12 cellular contexts compared by ENCODE assay signal in the genomic region with DNA sequence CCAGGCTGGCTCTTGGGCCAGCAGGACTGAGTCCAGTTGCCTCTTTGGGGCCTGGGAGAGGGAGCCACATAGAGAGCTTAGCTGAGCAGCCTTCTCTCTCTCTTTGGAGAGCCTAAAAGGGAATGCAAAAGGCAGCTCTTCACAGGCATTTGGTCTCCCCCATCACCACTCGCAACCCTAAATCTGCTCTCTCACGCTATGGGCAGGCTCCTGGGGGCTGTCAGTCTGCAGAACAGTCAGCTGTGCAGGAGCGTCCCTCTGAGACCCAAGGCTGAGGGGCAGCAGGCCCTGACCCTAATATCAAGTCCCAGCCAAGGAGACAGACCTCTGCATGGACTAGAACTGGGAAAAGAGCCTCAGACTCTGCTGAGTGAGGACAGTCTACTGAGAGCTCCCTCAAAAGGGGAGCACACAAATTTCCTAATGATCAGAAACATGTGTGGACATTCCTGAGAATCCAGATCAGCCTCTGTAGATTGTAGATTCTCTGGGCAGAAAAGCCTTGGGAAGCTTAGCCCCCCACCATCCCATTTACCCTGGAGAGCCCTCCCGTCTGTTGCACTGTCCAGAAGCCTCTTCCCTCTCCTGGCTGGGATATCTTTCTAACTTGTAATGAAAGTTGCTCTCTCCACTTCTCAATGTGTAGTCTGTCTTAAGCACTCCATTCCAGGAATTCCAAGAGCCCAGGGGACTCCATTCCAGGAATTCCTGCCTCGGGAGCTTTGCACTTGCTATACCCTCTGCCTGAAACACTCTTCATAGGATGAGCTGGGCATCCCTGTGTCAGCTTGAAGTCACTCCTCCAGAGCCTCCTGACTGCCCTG.
A peak's percentile ranks its signal among the peaks of the same experiment; 100 is the strongest.
DNase-seq lines count a peak whose midpoint lies in the region; ATAC-seq and TF ChIP-seq lines count a peak whose summit lies in the region.
"Had no signal": no experiment of that assay in that cellular context is flagged by ENCODE, and none has a peak within 500 bp of the region (broad histone marks: within the 10 kb centered on the region; RNA-seq: fewer than 3 reads in every experiment).

No MANE protein-coding gene starts in this region.

- H3K36me3 Mint-ChIP-seq in neural crest cell (ENCODE audit: low read depth) = no peaks in the 10 kb centered on the region

- H3K4me1 Mint-ChIP-seq in neural crest cell = peaks cover 5% of the 10 kb centered on the region

- BruUV-seq in Panc1 (replicated peaks; lab: Mats Ljungman, UMichigan) = no TSS peak

- peak; percentile 67 for ATAC-seq in Panc1
- ATAC-seq: left colon had no signal

- no peak for TF ChIP-seq POLR2A in stomach (IDR thresholded peaks at IDR 0.05)

- 29 to 53% (median 47%) methylated on average over 2 to 5 of the region's 5 CpGs for WGBS in stomach, 5 donors

- H3K27me3 Mint-ChIP-seq in neural crest cell (ENCODE audit: low read depth) = peaks cover 4% of the 10 kb centered on the region

- DNase-seq in EL (peak; percentile 94), Panc1 (ENCODE audit: low read depth, low spot score) (no peak), fibroblast of peridontal ligament (ENCODE audit: extremely low read depth) (peak; percentile 34), neural crest cell (ENCODE audit: low read depth, low spot score) (no peak), stomach (no peak), GDM1 (lab: John Stamatoyannopoulos, UW) (no peak), NCI-H2227 treated with DMSO at 0.1 percent for 48 hours (lab: John Stamatoyannopoulos, UW) (no peak)
- DNase-seq in stimulated activated CD4-positive, alpha-beta T cell treated with anti-CD3 and anti-CD28 coated beads, Interleukin-4, amount 100 ng/mL, for 4 hours = no peak
- DNase-seq: DND-41; effector CD4-positive, alpha-beta T cell; left colon; small intestine had no signal

- H3K4me3 ChIP-seq in Panc1 (ENCODE audit: low read depth in 2 of 2, low read length in 2 of 2) (no peak overlapping the region), stomach (no peak overlapping the region)

- in situ Hi-C loops in Panc1 (cut with HindIII; ENCODE audit: low pct_unique_long_range_greater_than_20kb, low sequenced_read_pairs) = no loop called here

- no peaks in the 10 kb centered on the region for H3K27me3 ChIP-seq in Panc1 (ENCODE audit: control insufficient read depth, insufficient read depth, low read length)
- H3K27me3 ChIP-seq in stomach = no peaks in the 10 kb centered on the region

- H3K27ac Mint-ChIP-seq in neural crest cell (ENCODE audit: unreplicated experiment) = peak overlapping the region; percentile 65

- CTCF ChIA-PET in Panc1 (lab: Charles Lee) = no interaction called here

- no peak overlapping the region for H3K4me3 Mint-ChIP-seq in neural crest cell

- intact Hi-C loops in Panc1 (cut with micrococcal nuclease; ENCODE audit: unreplicated experiment) (no loop called here), stomach (cut with DNase I; ENCODE audit: low total_unique reads) (no loop called here)

- H3K9me3 ChIP-seq in Panc1 (ENCODE audit: control insufficient read depth, insufficient read depth, low read depth, low read length) (no peaks in the 10 kb centered on the region), stomach (peaks cover 0 to 4% (median 0%) of the 10 kb centered on the region in 4 donors)

- no peaks in the 10 kb centered on the region; the same call in 1 of the 2 replicates for H3K4me1 ChIP-seq in Panc1 (ENCODE audit: control insufficient read depth, insufficient read depth, low read length)
- H3K4me1 ChIP-seq in stomach = no peaks in the 10 kb centered on the region

- no peak for TF ChIP-seq EP300 in stomach (IDR thresholded peaks at IDR 0.05)

- peaks cover 3% of the 10 kb centered on the region for H3K9me3 Mint-ChIP-seq in neural crest cell

- TF ChIP-seq CTCF in Panc1 (IDR thresholded peaks at IDR 0.05) (no peak), neural crest cell (conservative IDR thresholded peaks at IDR 0.05) (no peak), stomach (IDR thresholded peaks at IDR 0.05) (no peak)

- H3K36me3 ChIP-seq in Panc1 (ENCODE audit: control insufficient read depth, insufficient read depth, low read length) (no peaks in the 10 kb centered on the region), stomach (no peaks in the 10 kb centered on the region)

- H3K27ac ChIP-seq in Panc1 (ENCODE audit: low read length) (no peak overlapping the region), stomach (no peak overlapping the region)

- POLR2A ChIA-PET in Panc1 (lab: Charles Lee) = no interaction called here

Comparison
In these comparisons a context has a peak if more than half of its experiments do, and no peak if none do; other contexts are left out.
1. DNase-seq: peak in EL (single experiment) and fibroblast of peridontal ligament (single experiment); none in Panc1 (single experiment), neural crest cell (single experiment), stomach (single experiment), GDM1 (single experiment), NCI-H2227 treated with DMSO at 0.1 percent for 48 hours (single experiment) and stimulated activated CD4-positive, alpha-beta T cell treated with anti-CD3 and anti-CD28 coated beads, Interleukin-4, amount 100 ng/mL, for 4 hours (0 of 2).